Comparison of ENCODE assay signal across 12 cellular contexts in genomic region chr3:168085491-168086119, GRCh38. TPM values are rescaled to one million over a fixed set of nuclear protein-coding genes. Genes with fewer than 3 reads are reported as not detected.
DNase-seq lines count a peak whose midpoint lies in the region; ATAC-seq and TF ChIP-seq lines count a peak whose summit lies in the region.
"Had no signal": no experiment of that assay in that cellular context is flagged by ENCODE, and none has a peak within 500 bp of the region (broad histone marks: within the 10 kb centered on the region; RNA-seq: fewer than 3 reads in every experiment).

No MANE protein-coding gene starts in this region.

- POLR2A ChIA-PET in MCF 10A (lab: Yijun Ruan, JAX) (interaction anchor here (0.8 to 0.9 kb wide), 2 partner anchors 9 to 12 kb away, joined by 3 read pairs; no protein-coding TSS in a partner anchor), GM10248 (lab: Yijun Ruan, JAX) (no interaction called here)

- ATAC-seq in HG02763 (IDR thresholded peaks at IDR 0.05; ENCODE audit: unreplicated experiment) (peak; percentile 55), HG03565 (IDR thresholded peaks at IDR 0.05; ENCODE audit: unreplicated experiment) (peak; percentile 47)
- ATAC-seq: esophagus mucosa, upper lobe of right lung had no signal

- BruUV-seq in mammary epithelial cell (replicated peaks; lab: Mats Ljungman, UMichigan) (no TSS peak), MCF 10A (replicated peaks; lab: Mats Ljungman, UMichigan) (no TSS peak)

- H3K9me3 Mint-ChIP-seq in MCF 10A (ENCODE audit: unreplicated experiment) = no peaks in the 10 kb centered on the region

- no peaks in the 10 kb centered on the region for H3K36me3 ChIP-seq in mammary epithelial cell (ENCODE audit: insufficient read depth, low read length)
- H3K36me3 ChIP-seq: upper lobe of right lung had no signal

- H3K36me3 Mint-ChIP-seq in MCF 10A (ENCODE audit: insufficient read depth, unreplicated experiment) = no peaks in the 10 kb centered on the region

- no peaks in the 10 kb centered on the region for H3K27me3 ChIP-seq in mammary epithelial cell (ENCODE audit: insufficient read depth, low read length)
- H3K27me3 ChIP-seq: upper lobe of right lung had no signal

- no peaks in the 10 kb centered on the region for H4K20me1 ChIP-seq in mammary epithelial cell (ENCODE audit: insufficient read depth, low read length)

- DNase-seq in mammary epithelial cell = peak; percentile 32
- no peak for DNase-seq in MCF 10A (ENCODE audit: unreplicated experiment)
- no peak for DNase-seq in stimulated activated naive CD4-positive, alpha-beta T cell treated with Interleukin-2 at 50 U/mL for 16 hours (lab: John Stamatoyannopoulos, UW)
- DNase-seq in GM10248 (ENCODE audit: extremely low spot score) = no peak
- DNase-seq in stimulated activated CD4-positive, alpha-beta T cell treated with anti-CD3 and anti-CD28 coated beads, Interleukin-4, amount 100 ng/mL, for 4 hours = no peak
- DNase-seq in NCI-H2227 treated with DMSO at 0.1 percent for 48 hours (lab: John Stamatoyannopoulos, UW) = no peak
- DNase-seq: ACHN; activated CD8-positive, alpha-beta memory T cell treated with anti-CD3 and anti-CD28 coated beads, Interleukin-2, amount 50 U/mL, for 4 hours; upper lobe of right lung had no signal

- no peaks in the 10 kb centered on the region for H3K27me3 Mint-ChIP-seq in MCF 10A (ENCODE audit: insufficient read depth, unreplicated experiment)

- no peak overlapping the region for H3K4me3 ChIP-seq in mammary epithelial cell (replicated peaks in 1 of 3; ENCODE audit: insufficient read depth in 1 of 3, low read depth in 2 of 3, low read length in 3 of 3)
- H3K4me3 ChIP-seq: upper lobe of right lung had no signal

- CTCF ChIA-PET in mammary epithelial cell (lab: Charles Lee; ENCODE audit: low non-redundant PET) = no interaction called here
- CTCF ChIA-PET in MCF 10A (lab: Yijun Ruan, JAX) = interaction anchor here (1.6 to 3.0 kb wide), 2 partner anchors 9 to 80 kb away, joined by 5 to 18 read pairs; no protein-coding TSS in a partner anchor
- CTCF ChIA-PET in GM10248 (lab: Yijun Ruan, JAX) = interaction anchor here (1.0 to 4.9 kb wide), 3 partner anchors 13 to 36 kb away, joined by 3 to 15 read pairs (median 3); no protein-coding TSS in a partner anchor

- H3K9me3 ChIP-seq in mammary epithelial cell (replicated peaks; ENCODE audit: insufficient read depth, low read length) = no peaks in the 10 kb centered on the region
- H3K9me3 ChIP-seq: upper lobe of right lung had no signal

- no peak overlapping the region for H3K4me2 ChIP-seq in mammary epithelial cell (ENCODE audit: insufficient read depth, low read depth, low read length)

- 92% methylated on average over 4 of the region's 4 CpGs for WGBS in mammary epithelial cell (ENCODE audit: low coverage, missing lambda C conversion rate)

- H3K4me1 Mint-ChIP-seq in MCF 10A (ENCODE audit: insufficient read depth, unreplicated experiment) = peaks cover 15% of the 10 kb centered on the region

- no peaks in the 10 kb centered on the region for H3K4me1 ChIP-seq in mammary epithelial cell (ENCODE audit: insufficient read depth, low read length)

- no peak overlapping the region for H3K9ac ChIP-seq in mammary epithelial cell (ENCODE audit: insufficient read depth, low read length)

- in situ Hi-C loops in mammary epithelial cell (cut with MboI; ENCODE audit: low sequenced_read_pairs in 2 of 2) = no loop called here

- H3K4me3 Mint-ChIP-seq in MCF 10A (ENCODE audit: unreplicated experiment) = no peak overlapping the region

- intact Hi-C loops in mammary epithelial cell (cut with micrococcal nuclease) (no loop called here), MCF 10A (cut with micrococcal nuclease) (no loop called here)

- H3K79me2 ChIP-seq in mammary epithelial cell (ENCODE audit: insufficient read depth, low read length) = peaks cover 96% of the 10 kb centered on the region

- H2AFZ ChIP-seq in mammary epithelial cell (ENCODE audit: low read depth, low read length) = no peak overlapping the region

- dilution Hi-C loops in mammary epithelial cell (cut with HindIII; ENCODE audit: low sequenced_read_pairs) = no loop called here

- H3K27ac ChIP-seq in mammary epithelial cell (ENCODE audit: insufficient read depth, low read depth, low read length) = no peak overlapping the region
- H3K27ac ChIP-seq: upper lobe of right lung had no signal

- H3K27ac Mint-ChIP-seq in MCF 10A (ENCODE audit: low read depth, unreplicated experiment) = no peak overlapping the region

- no peak for TF ChIP-seq CTCF in mammary epithelial cell (conservative IDR thresholded peaks at IDR 0.05 in 1 of 2, IDR thresholded peaks at IDR 0.05 in 1 of 2; ENCODE audit: extremely low read depth in 1 of 2, insufficient read depth in 1 of 2, low read depth in 1 of 2, low read length in 2 of 2)
- no peak for TF ChIP-seq CTCF in MCF 10A (IDR thresholded peaks at IDR 0.05; ENCODE audit: unreplicated experiment)
- TF ChIP-seq CTCF in GM10248 (IDR thresholded peaks at IDR 0.05; ENCODE audit: control extremely low read depth, extremely low read depth, low read depth, missing control alignments) = no peak

RNA-seq across cellular contexts. Expression of gene GOLIM4, which starts 10.1 kb away (rescaled TPM):
- total RNA-seq in mammary epithelial cell (10 to 100 TPM; 31.4 to 31.7 TPM), MCF 10A (2022) (21.5 and 25.8 TPM in 2 replicates)
- polyA plus RNA-seq in mammary epithelial cell = 23.1 TPM
- 21.3 TPM for polyA minus RNA-seq in mammary epithelial cell
